In the genomic region with DNA sequence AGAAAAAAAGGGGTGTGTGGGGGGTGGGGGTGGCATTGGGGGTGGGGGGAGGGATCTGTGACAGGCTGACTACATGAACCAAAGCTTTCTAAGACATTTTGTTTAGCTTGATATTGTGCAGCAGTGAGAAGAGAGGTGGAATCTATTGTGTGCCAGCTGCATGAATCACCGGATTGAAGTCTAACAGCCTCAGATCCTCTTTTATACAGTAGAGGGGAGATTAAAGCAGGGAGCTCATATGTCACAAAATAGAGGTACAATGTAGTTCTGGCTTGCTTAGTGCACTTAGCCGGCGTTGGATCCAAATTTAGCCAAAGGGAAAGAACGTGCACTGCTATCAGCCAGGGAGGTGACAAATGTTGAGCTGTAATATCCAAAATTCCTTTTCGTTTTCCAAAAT, we compare ENCODE assay signal across 12 cellular contexts.
A peak's percentile ranks its signal among the peaks of the same experiment; 100 is the strongest.
DNase-seq lines count a peak whose midpoint lies in the region; TF ChIP-seq lines count a peak whose summit lies in the region.
"Had no signal": no experiment of that assay in that cellular context is flagged by ENCODE, and none has a peak within 500 bp of the region (broad histone marks: within the 10 kb centered on the region; RNA-seq: fewer than 3 reads in every experiment).

No MANE protein-coding gene starts in this region.

- H3K4me3 ChIP-seq in endodermal cell (ENCODE audit: low read length) (no peak overlapping the region), neural progenitor cell (no peak overlapping the region), vagina (no peak overlapping the region)

- TF ChIP-seq CTCF in endodermal cell (conservative IDR thresholded peaks at IDR 0.05) = no peak
- no peak for TF ChIP-seq CTCF in neural progenitor cell (IDR thresholded peaks at IDR 0.05)
- no peak for TF ChIP-seq CTCF in vagina (IDR thresholded peaks at IDR 0.05)
- no peak for TF ChIP-seq CTCF in GM13977 (IDR thresholded peaks at IDR 0.05; ENCODE audit: extremely low read depth, insufficient read depth, missing control alignments)

- H3F3A ChIP-seq in neural progenitor cell (ENCODE audit: low read depth) = peaks cover 44% of the 10 kb centered on the region

- H3K27me3 ChIP-seq in endodermal cell (ENCODE audit: control insufficient read depth, insufficient read depth, low read length, poor library complexity, severe bottlenecking) (no peaks in the 10 kb centered on the region), neural progenitor cell (no peaks in the 10 kb centered on the region), vagina (no peaks in the 10 kb centered on the region)

- peak; percentile 34 for DNase-seq in Daoy (ENCODE audit: low read depth)
- DNase-seq in NCI-H226 = peak; percentile 28
- no peak for DNase-seq in endodermal cell
- DNase-seq in neural progenitor cell (ENCODE audit: low spot score) = peak; percentile 53
- DNase-seq in NK-92 treated with Interleukin-12 subunit alpha and Interleukin-12 subunit beta, amount 100 ng/mL, for 24 hours (lab: John Stamatoyannopoulos, UW) = no peak
- no peak for DNase-seq in vagina (ENCODE audit: extremely low spot score in 2 of 2)
- DNase-seq in GM13977 (ENCODE audit: low spot score) = no peak
- no peak for DNase-seq in erythroblast (lab: John Stamatoyannopoulos, UW)
- DNase-seq: activated naive CD4-positive, alpha-beta T cell; CD4-positive, alpha-beta T cell; SHP77 treated with DMSO at 0.1 percent for 48 hours; substantia nigra had no signal

- H3K9ac ChIP-seq in endodermal cell (ENCODE audit: extremely low read depth, low read length, poor library complexity, severe bottlenecking) (no peak overlapping the region), neural progenitor cell (no peak overlapping the region)

- H3K27ac Mint-ChIP-seq in endodermal cell = no peak overlapping the region
- H3K27ac Mint-ChIP-seq in neural progenitor cell = peak overlapping the region; percentile 85
- H3K27ac Mint-ChIP-seq: CD4-positive, alpha-beta T cell had no signal

- H3K4me1 Mint-ChIP-seq in endodermal cell (peaks cover 33% of the 10 kb centered on the region), neural progenitor cell (peaks cover 51% of the 10 kb centered on the region)

- no peaks in the 10 kb centered on the region for H3K36me3 Mint-ChIP-seq in endodermal cell (ENCODE audit: low read depth)
- H3K36me3 Mint-ChIP-seq in neural progenitor cell = peaks cover 2% of the 10 kb centered on the region

- WGBS in endodermal cell (ENCODE audit: insufficient coverage in 1 of 2, insufficient read length in 1 of 2), 2 experiments = 66 to 90% methylated on average over 4 to 5 of the region's 5 CpGs

- H3K9me3 ChIP-seq in endodermal cell (ENCODE audit: control insufficient read depth, low read length) (no peaks in the 10 kb centered on the region), neural progenitor cell (ENCODE audit: low read depth) (no peaks in the 10 kb centered on the region), vagina (no peaks in the 10 kb centered on the region)

- H3K36me3 ChIP-seq in endodermal cell (ENCODE audit: control insufficient read depth, insufficient read depth, low read length) = no peaks in the 10 kb centered on the region
- H3K36me3 ChIP-seq in neural progenitor cell = no peaks in the 10 kb centered on the region
- H3K36me3 ChIP-seq in vagina = no peaks in the 10 kb centered on the region

- TF ChIP-seq POLR2A in vagina (IDR thresholded peaks at IDR 0.05) = no peak
- no peak for TF ChIP-seq POLR2A in erythroblast (IDR thresholded peaks at IDR 0.05; ENCODE audit: low read length)

- in situ Hi-C loops in GM13977 (cut with MboI; ENCODE audit: low pct_unique_long_range_greater_than_20kb, low sequenced_read_pairs, unreplicated experiment) = no loop called here

- H3K27me3 Mint-ChIP-seq in endodermal cell (ENCODE audit: insufficient read depth) (peaks cover 2% of the 10 kb centered on the region), neural progenitor cell (ENCODE audit: insufficient read depth, low read depth) (peaks cover 5% of the 10 kb centered on the region)

- intact Hi-C loops in vagina (cut with DNase I) = no loop called here

- no peak overlapping the region for H2AFZ ChIP-seq in neural progenitor cell (replicated peaks)

- H4K20me1 ChIP-seq in neural progenitor cell (ENCODE audit: low read depth) = no peaks in the 10 kb centered on the region

- H3K79me2 ChIP-seq in neural progenitor cell (ENCODE audit: low read depth) = no peaks in the 10 kb centered on the region

- H3K4me2 ChIP-seq in neural progenitor cell = peak overlapping the region; percentile 74

- H3K4me3 Mint-ChIP-seq in endodermal cell = no peak overlapping the region
- H3K4me3 Mint-ChIP-seq in neural progenitor cell = no peak overlapping the region
- H3K4me3 Mint-ChIP-seq: CD4-positive, alpha-beta T cell had no signal

- H3K4me1 ChIP-seq in endodermal cell (ENCODE audit: control insufficient read depth, insufficient read depth, low read length) (peaks cover 2% of the 10 kb centered on the region), neural progenitor cell (peaks cover 49% of the 10 kb centered on the region), vagina (no peaks in the 10 kb centered on the region)

- H3K27ac ChIP-seq in endodermal cell (ENCODE audit: low read depth, low read length) (peak overlapping the region; percentile 82), neural progenitor cell (no peak overlapping the region), vagina (no peak overlapping the region)

- H3K9me3 Mint-ChIP-seq in endodermal cell (peaks cover 4% of the 10 kb centered on the region), neural progenitor cell (peaks cover 7% of the 10 kb centered on the region)
- H3K9me3 Mint-ChIP-seq: CD4-positive, alpha-beta T cell had no signal

Comparison
In these comparisons a context has a peak if more than half of its experiments do, and no peak if none do; other contexts are left out.
1. DNase-seq: peak in Daoy (single experiment), NCI-H226 (single experiment) and neural progenitor cell (single experiment); none in endodermal cell (single experiment), NK-92 treated with Interleukin-12 subunit alpha and Interleukin-12 subunit beta, amount 100 ng/mL, for 24 hours (single experiment), vagina (0 of 2), GM13977 (single experiment) and erythroblast (0 of 2).